15 cellular contexts compared by ENCODE assay signal in the genomic region with DNA sequence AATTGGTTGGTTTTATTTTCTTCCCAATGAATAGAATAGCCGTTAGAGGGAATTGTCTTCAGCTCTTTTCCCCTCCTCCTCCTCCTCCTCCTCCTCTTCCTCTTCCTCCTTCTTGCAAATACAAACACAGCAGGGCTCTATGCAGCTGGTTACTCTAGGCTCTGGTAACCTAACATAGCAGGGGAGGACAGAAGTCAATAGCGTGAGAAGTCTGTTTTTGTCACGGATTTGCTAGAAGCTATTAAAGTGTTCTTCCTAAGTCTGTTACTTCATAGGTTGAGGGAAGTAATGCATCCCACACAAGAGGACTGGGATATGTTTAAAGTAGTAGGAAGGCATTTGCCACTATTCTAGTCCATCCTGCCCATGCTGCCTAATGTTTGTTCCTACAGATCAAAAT.
DNase-seq lines count a peak whose midpoint lies in the region; ATAC-seq and TF ChIP-seq lines count a peak whose summit lies in the region.
"Had no signal": no experiment of that assay in that cellular context is flagged by ENCODE, and none has a peak within 500 bp of the region (broad histone marks: within the 10 kb centered on the region; RNA-seq: fewer than 3 reads in every experiment).

No MANE protein-coding gene starts in this region.

- H3K27ac Mint-ChIP-seq in stimulated activated memory B cell treated with anti-CD40 and anti-IgM and Interleukin-4, amounts not matched to agents 10 μg/mL and 1 μg/mL and 100 μg/mL, for 72 hours, result peak overlapping the region; percentile 7
- no peak overlapping the region for H3K27ac Mint-ChIP-seq in activated CD8-positive, alpha-beta T cell treated with anti-CD3 and anti-CD28 coated beads for 36 hours
- H3K27ac Mint-ChIP-seq: WTC11 had no signal

- H3K27me3 ChIP-seq in RWPE2 (ENCODE audit: insufficient read depth, poor library complexity, severe bottlenecking) (no peaks in the 10 kb centered on the region), left lung (no peaks in the 10 kb centered on the region)
- H3K27me3 ChIP-seq: gastrocnemius medialis, spleen, thyroid gland had no signal

- H3K27ac ChIP-seq in RWPE2 (ENCODE audit: poor library complexity, severe bottlenecking) (peak overlapping the region; percentile 44), left lung (peak overlapping the region; percentile 41 to 68)
- H3K27ac ChIP-seq: thyroid gland had no signal

- no peaks in the 10 kb centered on the region for H3K36me3 Mint-ChIP-seq in stimulated activated memory B cell treated with anti-CD40 and anti-IgM and Interleukin-4, amounts not matched to agents 10 μg/mL and 1 μg/mL and 100 μg/mL, for 72 hours
- no peaks in the 10 kb centered on the region for H3K36me3 Mint-ChIP-seq in activated CD8-positive, alpha-beta T cell treated with anti-CD3 and anti-CD28 coated beads for 36 hours (ENCODE audit: low read depth)
- H3K36me3 Mint-ChIP-seq: WTC11 had no signal

- intact Hi-C loops in left lung (cut with DNase I), result no loop called here
- intact Hi-C loops in activated CD8-positive, alpha-beta T cell treated with anti-CD3 and anti-CD28 coated beads for 36 hours (cut with micrococcal nuclease), result no loop called here

- no peaks in the 10 kb centered on the region for H3K36me3 ChIP-seq in RWPE2 (ENCODE audit: low read depth)
- no peaks in the 10 kb centered on the region for H3K36me3 ChIP-seq in left lung
- H3K36me3 ChIP-seq: gastrocnemius medialis, thyroid gland had no signal

- peaks cover 18% of the 10 kb centered on the region for H3K4me1 Mint-ChIP-seq in stimulated activated memory B cell treated with anti-CD40 and anti-IgM and Interleukin-4, amounts not matched to agents 10 μg/mL and 1 μg/mL and 100 μg/mL, for 72 hours
- peaks cover 3% of the 10 kb centered on the region for H3K4me1 Mint-ChIP-seq in activated CD8-positive, alpha-beta T cell treated with anti-CD3 and anti-CD28 coated beads for 36 hours (ENCODE audit: low read depth)

- ATAC-seq in RWPE2 (ENCODE audit: low read depth) (no peak), left lung (peak; percentile 26), HG02588 (IDR thresholded peaks at IDR 0.05; ENCODE audit: unreplicated experiment) (no peak), GM18502 (IDR thresholded peaks at IDR 0.05; ENCODE audit: poor library complexity, unreplicated experiment) (no peak)
- ATAC-seq in stimulated activated memory B cell treated with anti-CD40 and anti-IgM and Interleukin-4, amounts not matched to agents 10 μg/mL and 1 μg/mL and 100 μg/mL, for 72 hours, result no peak
- ATAC-seq in activated CD8-positive, alpha-beta T cell treated with anti-CD3 and anti-CD28 coated beads for 36 hours, result no peak
- ATAC-seq: gastrocnemius medialis, left lobe of liver, WTC11 had no signal

- POLR2A ChIA-PET in activated CD8-positive, alpha-beta T cell treated with anti-CD3 and anti-CD28 coated beads for 36 hours (lab: Charles Lee), result interaction anchor here (0.6 kb wide), 2 partner anchors 46 to 293 kb away, joined by 3 read pairs; no protein-coding TSS in a partner anchor

- DNase-seq in HT1080 (ENCODE audit: low read depth) (peak; percentile 28), RWPE2 (ENCODE audit: low spot score) (no peak), left lung (no peak)
- DNase-seq in activated CD8-positive, alpha-beta T cell treated with anti-CD3 and anti-CD28 coated beads for 36 hours, result no peak
- DNase-seq: cerebellar nuclear complex, gastrocnemius medialis, NCI-H1436, spleen, T-helper 1 cell, thyroid gland had no signal

- no peaks in the 10 kb centered on the region for H3K27me3 Mint-ChIP-seq in stimulated activated memory B cell treated with anti-CD40 and anti-IgM and Interleukin-4, amounts not matched to agents 10 μg/mL and 1 μg/mL and 100 μg/mL, for 72 hours
- no peaks in the 10 kb centered on the region for H3K27me3 Mint-ChIP-seq in activated CD8-positive, alpha-beta T cell treated with anti-CD3 and anti-CD28 coated beads for 36 hours

- no peak overlapping the region for H3K4me3 ChIP-seq in RWPE2 (ENCODE audit: severe bottlenecking)
- H3K4me3 ChIP-seq in left lung, result no peak overlapping the region
- H3K4me3 ChIP-seq: gastrocnemius medialis, spleen, thyroid gland had no signal

- H3K4me1 ChIP-seq in RWPE2 (ENCODE audit: insufficient read depth, poor library complexity, severe bottlenecking), result peaks cover 4% of the 10 kb centered on the region
- H3K4me1 ChIP-seq in left lung, result peaks cover 6 to 16% of the 10 kb centered on the region in 2 donors

- CTCF ChIA-PET in activated CD8-positive, alpha-beta T cell treated with anti-CD3 and anti-CD28 coated beads for 36 hours (lab: Charles Lee), result interaction anchor here (1.5 to 2.1 kb wide), 2 partner anchors 21 to 1058 kb away, joined by 5 to 9 read pairs; no protein-coding TSS in a partner anchor

- TF ChIP-seq CTCF in RWPE2 (IDR thresholded peaks at IDR 0.05; ENCODE audit: poor library complexity, severe bottlenecking) (no peak), left lung (IDR thresholded peaks at IDR 0.05) (no peak)
- no peak for TF ChIP-seq CTCF in activated CD8-positive, alpha-beta T cell treated with anti-CD3 and anti-CD28 coated beads for 36 hours (IDR thresholded peaks at IDR 0.05)

- H3K9me3 ChIP-seq in RWPE2 (ENCODE audit: severe bottlenecking) (no peaks in the 10 kb centered on the region), left lung (no peaks in the 10 kb centered on the region)
- H3K9me3 ChIP-seq: gastrocnemius medialis, spleen, thyroid gland had no signal

- no peaks in the 10 kb centered on the region for H3K9me3 Mint-ChIP-seq in stimulated activated memory B cell treated with anti-CD40 and anti-IgM and Interleukin-4, amounts not matched to agents 10 μg/mL and 1 μg/mL and 100 μg/mL, for 72 hours
- H3K9me3 Mint-ChIP-seq in activated CD8-positive, alpha-beta T cell treated with anti-CD3 and anti-CD28 coated beads for 36 hours, result no peaks in the 10 kb centered on the region
- H3K9me3 Mint-ChIP-seq: WTC11 had no signal

- H3K4me3 Mint-ChIP-seq in stimulated activated memory B cell treated with anti-CD40 and anti-IgM and Interleukin-4, amounts not matched to agents 10 μg/mL and 1 μg/mL and 100 μg/mL, for 72 hours, result no peak overlapping the region
- no peak overlapping the region for H3K4me3 Mint-ChIP-seq in activated CD8-positive, alpha-beta T cell treated with anti-CD3 and anti-CD28 coated beads for 36 hours
- H3K4me3 Mint-ChIP-seq: WTC11 had no signal
